ENCODE assay signal across 1 cellular context in the genomic region with DNA sequence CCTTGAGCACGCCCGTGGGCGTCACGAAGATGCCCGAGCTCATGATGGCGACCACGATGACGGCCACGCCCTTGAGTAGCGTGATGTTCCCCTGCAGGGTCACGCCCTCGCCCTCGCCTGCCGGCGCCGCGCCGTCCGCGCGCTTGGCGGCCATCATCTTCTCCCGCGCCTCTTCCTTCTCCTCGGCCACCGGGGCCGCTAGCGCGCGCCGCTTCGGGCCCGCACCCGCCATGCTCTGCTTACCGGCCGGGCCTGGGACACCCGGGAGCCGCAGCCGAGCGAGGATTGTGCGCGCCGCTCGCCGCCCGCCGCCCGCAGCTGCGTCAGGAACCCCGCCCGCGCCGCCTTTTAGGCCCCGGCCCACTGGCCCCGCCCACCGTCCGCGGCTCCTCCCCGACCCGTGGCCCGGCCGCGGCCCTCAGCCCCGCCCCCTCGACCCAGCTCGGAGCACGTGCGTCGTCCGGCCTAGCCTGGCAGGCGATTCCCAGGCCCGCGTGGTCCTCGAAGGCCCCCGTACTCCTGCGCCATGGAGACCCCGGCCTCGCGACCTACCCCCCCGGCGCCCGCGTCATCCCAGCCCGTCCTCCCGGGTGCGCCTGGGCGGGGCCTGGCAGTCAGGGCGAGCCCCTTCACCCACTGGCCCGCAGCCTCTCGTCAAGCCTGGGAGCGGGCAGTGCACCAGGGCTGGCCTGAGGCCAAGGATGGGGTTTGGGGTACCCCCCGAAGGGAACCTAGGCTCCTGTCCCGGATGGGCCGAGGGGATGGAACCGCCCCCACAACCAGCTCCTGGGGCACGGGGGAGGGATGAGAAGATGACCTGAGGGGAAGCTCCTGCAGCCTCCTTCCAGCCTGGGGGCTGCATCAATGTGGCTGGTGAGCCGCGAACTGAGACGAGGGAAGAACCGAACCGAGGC.
TF ChIP-seq lines count a peak whose summit lies in the region.
"Not testable (repeated sequence)": the region's sequence is repeated elsewhere in the genome, so short reads cannot be mapped to it uniquely, and the experiment has no call there.

No MANE protein-coding gene starts in this region.

TF ChIP-seq in HepG2, 621 proteins besides CTCF, POLR2A, EP300 and RAD21 (continued from another document and continues in another):
- TF ChIP-seq, protein P1, sequence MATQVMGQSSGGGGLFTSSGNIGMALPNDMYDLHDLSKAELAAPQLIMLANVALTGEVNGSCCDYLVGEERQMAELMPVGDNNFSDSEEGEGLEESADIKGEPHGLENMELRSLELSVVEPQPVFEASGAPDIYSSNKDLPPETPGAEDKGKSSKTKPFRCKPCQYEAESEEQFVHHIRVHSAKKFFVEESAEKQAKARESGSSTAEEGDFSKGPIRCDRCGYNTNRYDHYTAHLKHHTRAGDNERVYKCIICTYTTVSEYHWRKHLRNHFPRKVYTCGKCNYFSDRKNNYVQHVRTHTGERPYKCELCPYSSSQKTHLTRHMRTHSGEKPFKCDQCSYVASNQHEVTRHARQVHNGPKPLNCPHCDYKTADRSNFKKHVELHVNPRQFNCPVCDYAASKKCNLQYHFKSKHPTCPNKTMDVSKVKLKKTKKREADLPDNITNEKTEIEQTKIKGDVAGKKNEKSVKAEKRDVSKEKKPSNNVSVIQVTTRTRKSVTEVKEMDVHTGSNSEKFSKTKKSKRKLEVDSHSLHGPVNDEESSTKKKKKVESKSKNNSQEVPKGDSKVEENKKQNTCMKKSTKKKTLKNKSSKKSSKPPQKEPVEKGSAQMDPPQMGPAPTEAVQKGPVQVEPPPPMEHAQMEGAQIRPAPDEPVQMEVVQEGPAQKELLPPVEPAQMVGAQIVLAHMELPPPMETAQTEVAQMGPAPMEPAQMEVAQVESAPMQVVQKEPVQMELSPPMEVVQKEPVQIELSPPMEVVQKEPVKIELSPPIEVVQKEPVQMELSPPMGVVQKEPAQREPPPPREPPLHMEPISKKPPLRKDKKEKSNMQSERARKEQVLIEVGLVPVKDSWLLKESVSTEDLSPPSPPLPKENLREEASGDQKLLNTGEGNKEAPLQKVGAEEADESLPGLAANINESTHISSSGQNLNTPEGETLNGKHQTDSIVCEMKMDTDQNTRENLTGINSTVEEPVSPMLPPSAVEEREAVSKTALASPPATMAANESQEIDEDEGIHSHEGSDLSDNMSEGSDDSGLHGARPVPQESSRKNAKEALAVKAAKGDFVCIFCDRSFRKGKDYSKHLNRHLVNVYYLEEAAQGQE (IDR thresholded peaks at IDR 0.05; ENCODE audit: borderline replicate concordance in 1 of 2, low read depth in 1 of 2, low read length in 2 of 2), result peak in 1 of 2 experiments; percentile 59; a peak in 1 of 4 replicates
- TF ChIP-seq, protein P2, sequence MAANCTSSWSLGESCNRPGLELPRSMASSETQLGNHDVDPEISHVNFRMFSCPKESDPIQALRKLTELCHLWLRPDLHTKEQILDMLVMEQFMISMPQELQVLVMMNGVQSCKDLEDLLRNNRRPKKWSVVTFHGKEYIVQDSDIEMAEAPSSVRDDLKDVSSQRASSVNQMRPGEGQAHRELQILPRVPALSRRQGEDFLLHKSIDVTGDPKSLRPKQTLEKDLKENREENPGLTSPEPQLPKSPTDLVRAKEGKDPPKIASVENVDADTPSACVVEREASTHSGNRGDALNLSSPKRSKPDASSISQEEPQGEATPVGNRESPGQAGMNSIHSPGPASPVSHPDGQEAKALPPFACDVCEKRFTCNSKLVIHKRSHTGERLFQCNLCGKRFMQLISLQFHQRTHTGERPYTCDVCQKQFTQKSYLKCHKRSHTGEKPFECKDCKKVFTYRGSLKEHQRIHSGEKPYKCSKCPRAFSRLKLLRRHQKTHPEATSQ (CRISPR knock-in tag; IDR thresholded peaks at IDR 0.05; ENCODE audit: borderline replicate concordance), result peak; percentile 98
- TF ChIP-seq, protein P3, sequence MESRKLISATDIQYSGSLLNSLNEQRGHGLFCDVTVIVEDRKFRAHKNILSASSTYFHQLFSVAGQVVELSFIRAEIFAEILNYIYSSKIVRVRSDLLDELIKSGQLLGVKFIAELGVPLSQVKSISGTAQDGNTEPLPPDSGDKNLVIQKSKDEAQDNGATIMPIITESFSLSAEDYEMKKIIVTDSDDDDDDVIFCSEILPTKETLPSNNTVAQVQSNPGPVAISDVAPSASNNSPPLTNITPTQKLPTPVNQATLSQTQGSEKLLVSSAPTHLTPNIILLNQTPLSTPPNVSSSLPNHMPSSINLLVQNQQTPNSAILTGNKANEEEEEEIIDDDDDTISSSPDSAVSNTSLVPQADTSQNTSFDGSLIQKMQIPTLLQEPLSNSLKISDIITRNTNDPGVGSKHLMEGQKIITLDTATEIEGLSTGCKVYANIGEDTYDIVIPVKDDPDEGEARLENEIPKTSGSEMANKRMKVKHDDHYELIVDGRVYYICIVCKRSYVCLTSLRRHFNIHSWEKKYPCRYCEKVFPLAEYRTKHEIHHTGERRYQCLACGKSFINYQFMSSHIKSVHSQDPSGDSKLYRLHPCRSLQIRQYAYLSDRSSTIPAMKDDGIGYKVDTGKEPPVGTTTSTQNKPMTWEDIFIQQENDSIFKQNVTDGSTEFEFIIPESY (CRISPR knock-in tag; IDR thresholded peaks at IDR 0.05), result peak; percentile 82
- TF ChIP-seq, protein P4, sequence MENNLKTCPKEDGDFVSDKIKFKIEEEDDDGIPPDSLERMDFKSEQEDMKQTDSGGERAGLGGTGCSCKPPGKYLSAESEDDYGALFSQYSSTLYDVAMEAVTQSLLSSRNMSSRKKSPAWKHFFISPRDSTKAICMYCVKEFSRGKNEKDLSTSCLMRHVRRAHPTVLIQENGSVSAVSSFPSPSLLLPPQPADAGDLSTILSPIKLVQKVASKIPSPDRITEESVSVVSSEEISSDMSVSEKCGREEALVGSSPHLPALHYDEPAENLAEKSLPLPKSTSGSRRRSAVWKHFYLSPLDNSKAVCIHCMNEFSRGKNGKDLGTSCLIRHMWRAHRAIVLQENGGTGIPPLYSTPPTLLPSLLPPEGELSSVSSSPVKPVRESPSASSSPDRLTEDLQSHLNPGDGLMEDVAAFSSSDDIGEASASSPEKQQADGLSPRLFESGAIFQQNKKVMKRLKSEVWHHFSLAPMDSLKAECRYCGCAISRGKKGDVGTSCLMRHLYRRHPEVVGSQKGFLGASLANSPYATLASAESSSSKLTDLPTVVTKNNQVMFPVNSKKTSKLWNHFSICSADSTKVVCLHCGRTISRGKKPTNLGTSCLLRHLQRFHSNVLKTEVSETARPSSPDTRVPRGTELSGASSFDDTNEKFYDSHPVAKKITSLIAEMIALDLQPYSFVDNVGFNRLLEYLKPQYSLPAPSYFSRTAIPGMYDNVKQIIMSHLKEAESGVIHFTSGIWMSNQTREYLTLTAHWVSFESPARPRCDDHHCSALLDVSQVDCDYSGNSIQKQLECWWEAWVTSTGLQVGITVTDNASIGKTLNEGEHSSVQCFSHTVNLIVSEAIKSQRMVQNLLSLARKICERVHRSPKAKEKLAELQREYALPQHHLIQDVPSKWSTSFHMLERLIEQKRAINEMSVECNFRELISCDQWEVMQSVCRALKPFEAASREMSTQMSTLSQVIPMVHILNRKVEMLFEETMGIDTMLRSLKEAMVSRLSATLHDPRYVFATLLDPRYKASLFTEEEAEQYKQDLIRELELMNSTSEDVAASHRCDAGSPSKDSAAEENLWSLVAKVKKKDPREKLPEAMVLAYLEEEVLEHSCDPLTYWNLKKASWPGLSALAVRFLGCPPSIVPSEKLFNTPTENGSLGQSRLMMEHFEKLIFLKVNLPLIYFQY (CRISPR knock-in tag; IDR thresholded peaks at IDR 0.05; ENCODE audit: borderline replicate concordance), result peak; percentile 99
- TF ChIP-seq ZNF768 (CRISPR knock-in tag; IDR thresholded peaks at IDR 0.05) (peak; percentile 82), FOXM1 (CRISPR knock-in tag; IDR thresholded peaks at IDR 0.05) (peak; percentile 91), ZBTB7B (CRISPR knock-in tag; IDR thresholded peaks at IDR 0.05) (peak; percentile 95)
- TF ChIP-seq, protein P5, sequence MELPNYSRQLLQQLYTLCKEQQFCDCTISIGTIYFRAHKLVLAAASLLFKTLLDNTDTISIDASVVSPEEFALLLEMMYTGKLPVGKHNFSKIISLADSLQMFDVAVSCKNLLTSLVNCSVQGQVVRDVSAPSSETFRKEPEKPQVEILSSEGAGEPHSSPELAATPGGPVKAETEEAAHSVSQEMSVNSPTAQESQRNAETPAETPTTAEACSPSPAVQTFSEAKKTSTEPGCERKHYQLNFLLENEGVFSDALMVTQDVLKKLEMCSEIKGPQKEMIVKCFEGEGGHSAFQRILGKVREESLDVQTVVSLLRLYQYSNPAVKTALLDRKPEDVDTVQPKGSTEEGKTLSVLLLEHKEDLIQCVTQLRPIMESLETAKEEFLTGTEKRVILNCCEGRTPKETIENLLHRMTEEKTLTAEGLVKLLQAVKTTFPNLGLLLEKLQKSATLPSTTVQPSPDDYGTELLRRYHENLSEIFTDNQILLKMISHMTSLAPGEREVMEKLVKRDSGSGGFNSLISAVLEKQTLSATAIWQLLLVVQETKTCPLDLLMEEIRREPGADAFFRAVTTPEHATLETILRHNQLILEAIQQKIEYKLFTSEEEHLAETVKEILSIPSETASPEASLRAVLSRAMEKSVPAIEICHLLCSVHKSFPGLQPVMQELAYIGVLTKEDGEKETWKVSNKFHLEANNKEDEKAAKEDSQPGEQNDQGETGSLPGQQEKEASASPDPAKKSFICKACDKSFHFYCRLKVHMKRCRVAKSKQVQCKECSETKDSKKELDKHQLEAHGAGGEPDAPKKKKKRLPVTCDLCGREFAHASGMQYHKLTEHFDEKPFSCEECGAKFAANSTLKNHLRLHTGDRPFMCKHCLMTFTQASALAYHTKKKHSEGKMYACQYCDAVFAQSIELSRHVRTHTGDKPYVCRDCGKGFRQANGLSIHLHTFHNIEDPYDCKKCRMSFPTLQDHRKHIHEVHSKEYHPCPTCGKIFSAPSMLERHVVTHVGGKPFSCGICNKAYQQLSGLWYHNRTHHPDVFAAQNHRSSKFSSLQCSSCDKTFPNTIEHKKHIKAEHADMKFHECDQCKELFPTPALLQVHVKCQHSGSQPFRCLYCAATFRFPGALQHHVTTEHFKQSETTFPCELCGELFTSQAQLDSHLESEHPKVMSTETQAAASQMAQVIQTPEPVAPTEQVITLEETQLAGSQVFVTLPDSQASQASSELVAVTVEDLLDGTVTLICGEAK (IDR thresholded peaks at IDR 0.05), result not testable (repeated sequence)
- TF ChIP-seq, protein P5 (CRISPR knock-in tag; IDR thresholded peaks at IDR 0.05), result peak; percentile 94
- TF ChIP-seq, protein P6, sequence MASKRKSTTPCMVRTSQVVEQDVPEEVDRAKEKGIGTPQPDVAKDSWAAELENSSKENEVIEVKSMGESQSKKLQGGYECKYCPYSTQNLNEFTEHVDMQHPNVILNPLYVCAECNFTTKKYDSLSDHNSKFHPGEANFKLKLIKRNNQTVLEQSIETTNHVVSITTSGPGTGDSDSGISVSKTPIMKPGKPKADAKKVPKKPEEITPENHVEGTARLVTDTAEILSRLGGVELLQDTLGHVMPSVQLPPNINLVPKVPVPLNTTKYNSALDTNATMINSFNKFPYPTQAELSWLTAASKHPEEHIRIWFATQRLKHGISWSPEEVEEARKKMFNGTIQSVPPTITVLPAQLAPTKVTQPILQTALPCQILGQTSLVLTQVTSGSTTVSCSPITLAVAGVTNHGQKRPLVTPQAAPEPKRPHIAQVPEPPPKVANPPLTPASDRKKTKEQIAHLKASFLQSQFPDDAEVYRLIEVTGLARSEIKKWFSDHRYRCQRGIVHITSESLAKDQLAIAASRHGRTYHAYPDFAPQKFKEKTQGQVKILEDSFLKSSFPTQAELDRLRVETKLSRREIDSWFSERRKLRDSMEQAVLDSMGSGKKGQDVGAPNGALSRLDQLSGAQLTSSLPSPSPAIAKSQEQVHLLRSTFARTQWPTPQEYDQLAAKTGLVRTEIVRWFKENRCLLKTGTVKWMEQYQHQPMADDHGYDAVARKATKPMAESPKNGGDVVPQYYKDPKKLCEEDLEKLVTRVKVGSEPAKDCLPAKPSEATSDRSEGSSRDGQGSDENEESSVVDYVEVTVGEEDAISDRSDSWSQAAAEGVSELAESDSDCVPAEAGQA (IDR thresholded peaks at IDR 0.05; ENCODE audit: low read depth), result peak; percentile 83
- TF ChIP-seq, protein P6 (CRISPR knock-in tag; IDR thresholded peaks at IDR 0.05; ENCODE audit: borderline replicate concordance), result peak; percentile 98; the same call in 1 of the 2 replicates
